16 cellular contexts compared by ENCODE assay signal in genomic region chr6:30767944-30768301, GRCh38. TPM values are rescaled to one million over a fixed set of nuclear protein-coding genes. Genes with fewer than 3 reads are reported as not detected.
DNase-seq lines count a peak whose midpoint lies in the region; ATAC-seq and TF ChIP-seq lines count a peak whose summit lies in the region.
"Had no signal": no experiment of that assay in that cellular context is flagged by ENCODE, and none has a peak within 500 bp of the region (broad histone marks: within the 10 kb centered on the region; RNA-seq: fewer than 3 reads in every experiment).

No MANE protein-coding gene starts in this region.

- no peak for DNase-seq in CD14-positive monocyte (ENCODE audit: low spot score)
- DNase-seq in activated CD8-positive, alpha-beta T cell treated with anti-CD3 and anti-CD28 coated beads for 36 hours = no peak
- DNase-seq in mesendoderm = no peak
- DNase-seq in erythroblast (lab: John Stamatoyannopoulos, UW) = no peak
- DNase-seq: BE2C; central memory CD4-positive, alpha-beta T cell; DMS153; effector CD4-positive, alpha-beta T cell; glutamatergic neuron; Kasumi-1; NCI-H1417 had no signal

- peak overlapping the region; percentile 99 for H2BK5ac ChIP-seq in mesendoderm (ENCODE audit: low read length)

- peaks cover 0 to 3% (median 0%) of the 10 kb centered on the region in 7 donors for H3K9me3 Mint-ChIP-seq in CD14-positive monocyte
- H3K9me3 Mint-ChIP-seq in activated CD8-positive, alpha-beta T cell treated with anti-CD3 and anti-CD28 coated beads for 36 hours = peaks cover 6% of the 10 kb centered on the region

- peaks cover 13 to 21% (median 13%) of the 10 kb centered on the region in 3 donors for H3K27me3 Mint-ChIP-seq in CD14-positive monocyte (ENCODE audit: low read depth in 3 of 3)
- H3K27me3 Mint-ChIP-seq in activated CD8-positive, alpha-beta T cell treated with anti-CD3 and anti-CD28 coated beads for 36 hours = no peaks in the 10 kb centered on the region

- peak overlapping the region; percentile 89 for H3K56ac ChIP-seq in mesendoderm (ENCODE audit: low read length)

- no peak for TF ChIP-seq POLR2A in erythroblast (IDR thresholded peaks at IDR 0.05; ENCODE audit: low read length)

- no peak for TF ChIP-seq CTCF in CD14-positive monocyte (IDR thresholded peaks at IDR 0.05)
- TF ChIP-seq CTCF in activated CD8-positive, alpha-beta T cell treated with anti-CD3 and anti-CD28 coated beads for 36 hours (IDR thresholded peaks at IDR 0.05) = no peak

- ATAC-seq in activated CD8-positive, alpha-beta T cell treated with anti-CD3 and anti-CD28 coated beads for 36 hours = no peak
- ATAC-seq in GM21423 (IDR thresholded peaks at IDR 0.05; ENCODE audit: unreplicated experiment) (no peak), GM21447 (IDR thresholded peaks at IDR 0.05; ENCODE audit: unreplicated experiment) (no peak)

- H4K8ac ChIP-seq in mesendoderm (ENCODE audit: low read depth, low read length) = no peak overlapping the region

- H3K27me3 ChIP-seq in ACC112 (ENCODE audit: insufficient read depth, low read length) = no peaks in the 10 kb centered on the region
- H3K27me3 ChIP-seq in mesendoderm (ENCODE audit: insufficient read depth, low read length, poor library complexity) = no peaks in the 10 kb centered on the region
- H3K27me3 ChIP-seq: BE2C, thyroid gland had no signal

- intact Hi-C loops in CD14-positive monocyte (cut with micrococcal nuclease) = loop anchor here in 1 of 2 donors (10.0 kb wide), 1 partner anchor 107 kb away; no protein-coding TSS in a partner anchor
- intact Hi-C loops in activated CD8-positive, alpha-beta T cell treated with anti-CD3 and anti-CD28 coated beads for 36 hours (cut with micrococcal nuclease) = loop anchor here (1.0 to 2.0 kb wide), 2 partner anchors 20 to 23 kb away; partner anchors contain the start of gene IER3

- no peak overlapping the region for H4K5ac ChIP-seq in mesendoderm (ENCODE audit: low read length)

- H3K4me3 ChIP-seq in ACC112 (ENCODE audit: low read depth, low read length) (no peak overlapping the region), mesendoderm (ENCODE audit: low read length) (no peak overlapping the region)
- H3K4me3 ChIP-seq: skin epidermis, thyroid gland had no signal

- WGBS in mesendoderm (ENCODE audit: extremely low coverage, insufficient coverage, low lambda C conversion rate) = no CpG with 5 or more reads among the region's 1 CpG

- H3K27ac Mint-ChIP-seq in CD14-positive monocyte = peak overlapping the region in 1 of 7 donors; percentile 61
- H3K27ac Mint-ChIP-seq in activated CD8-positive, alpha-beta T cell treated with anti-CD3 and anti-CD28 coated beads for 36 hours = peak overlapping the region; percentile 99

- H2BK15ac ChIP-seq in mesendoderm (replicated peaks; ENCODE audit: low read depth) = no peak overlapping the region

- peaks cover 33% of the 10 kb centered on the region for H3K4me1 ChIP-seq in ACC112 (ENCODE audit: control insufficient read depth, insufficient read depth, low read length, unreplicated experiment)
- H3K4me1 ChIP-seq in mesendoderm (ENCODE audit: control insufficient read depth, low read depth, low read length) = peaks cover 24% of the 10 kb centered on the region

- CTCF ChIA-PET in activated CD8-positive, alpha-beta T cell treated with anti-CD3 and anti-CD28 coated beads for 36 hours (lab: Charles Lee) = interaction anchor here (1.2 to 2.0 kb wide), 3 partner anchors 21 to 53 kb away, joined by 3 to 7 read pairs (median 6); no protein-coding TSS in a partner anchor

- no peak overlapping the region for H2BK120ac ChIP-seq in mesendoderm (ENCODE audit: low read depth, low read length)

- H3K23ac ChIP-seq in mesendoderm (ENCODE audit: low read length) = no peak overlapping the region

- H3K18ac ChIP-seq in mesendoderm (ENCODE audit: low read length) = peak overlapping the region; percentile 19

- peak overlapping the region; percentile 2 for H2AK5ac ChIP-seq in mesendoderm (ENCODE audit: low read length)

- no peak overlapping the region for H2AFZ ChIP-seq in ACC112 (ENCODE audit: low read length, unreplicated experiment)

- peaks cover 2 to 6% of the 10 kb centered on the region in 2 donors for H3K36me3 Mint-ChIP-seq in CD14-positive monocyte
- peaks cover 22% of the 10 kb centered on the region for H3K36me3 Mint-ChIP-seq in activated CD8-positive, alpha-beta T cell treated with anti-CD3 and anti-CD28 coated beads for 36 hours (ENCODE audit: low read depth)

- H3K79me2 ChIP-seq in ACC112 (ENCODE audit: control insufficient read depth, insufficient read depth, low read length, unreplicated experiment) = no peaks in the 10 kb centered on the region
- no peaks in the 10 kb centered on the region for H3K79me2 ChIP-seq in mesendoderm (ENCODE audit: control insufficient read depth, insufficient read depth, low read length)

- no peak overlapping the region for H3K9ac ChIP-seq in mesendoderm (ENCODE audit: low read length)

- no peak overlapping the region for H3K4me2 ChIP-seq in mesendoderm (ENCODE audit: low read length)

- H3K4me1 Mint-ChIP-seq in CD14-positive monocyte = peaks cover 59% of the 10 kb centered on the region
- peaks cover 85% of the 10 kb centered on the region for H3K4me1 Mint-ChIP-seq in activated CD8-positive, alpha-beta T cell treated with anti-CD3 and anti-CD28 coated beads for 36 hours (ENCODE audit: low read depth)

- H3K4ac ChIP-seq in mesendoderm (ENCODE audit: low read depth, low read length) = peak overlapping the region; percentile 73

- H3K79me1 ChIP-seq in mesendoderm (ENCODE audit: low read length) = no peaks in the 10 kb centered on the region

- H3K27ac ChIP-seq in ACC112 (ENCODE audit: low read depth, low read length) (peak overlapping the region; percentile 92), mesendoderm (ENCODE audit: low read depth, low read length) (no peak overlapping the region)

- H3K36me3 ChIP-seq in ACC112 (ENCODE audit: insufficient read depth, low read length) = no peaks in the 10 kb centered on the region
- no peaks in the 10 kb centered on the region for H3K36me3 ChIP-seq in mesendoderm (ENCODE audit: control insufficient read depth, insufficient read depth, low read length)
- H3K36me3 ChIP-seq: BE2C, thyroid gland had no signal

- peak overlapping the region; percentile 28 to 48 for H3K4me3 Mint-ChIP-seq in CD14-positive monocyte
- peak overlapping the region; percentile 75 for H3K4me3 Mint-ChIP-seq in activated CD8-positive, alpha-beta T cell treated with anti-CD3 and anti-CD28 coated beads for 36 hours

- POLR2A ChIA-PET in activated CD8-positive, alpha-beta T cell treated with anti-CD3 and anti-CD28 coated beads for 36 hours (lab: Charles Lee) = interaction anchor here (0.7 to 11.6 kb wide), 7 partner anchors 9 to 60 kb away, joined by 3 to 198 read pairs (median 56); partner anchors contain the start of genes FLOT1 and IER3

RNA-seq across cellular contexts. Expression of gene IER3, which starts 23.6 kb away (rescaled TPM):
- 10 to 100 TPM; 30.6 to 53.2 TPM for polyA plus RNA-seq in CD14-positive monocyte
- 100 to 1,000 TPM; 375 to 386 TPM for total RNA-seq in activated CD8-positive, alpha-beta T cell treated with anti-CD3 and anti-CD28 coated beads for 36 hours
- polyA plus RNA-seq in mesendoderm (2013, experiment 1 of 2) = 285 TPM
- 254 TPM for polyA plus RNA-seq in mesendoderm (2013, experiment 2 of 2)

RNA-seq across cellular contexts. Expression of gene FLOT1, which starts 25.4 kb away (rescaled TPM):
- 100 to 1,000 TPM; 124 to 153 TPM for polyA plus RNA-seq in CD14-positive monocyte
- total RNA-seq in activated CD8-positive, alpha-beta T cell treated with anti-CD3 and anti-CD28 coated beads for 36 hours = 100 to 1,000 TPM; 135 TPM
- polyA plus RNA-seq in mesendoderm (2013, experiment 1 of 2) = 70.7 TPM
- 68.2 TPM for polyA plus RNA-seq in mesendoderm (2013, experiment 2 of 2)

RNA-seq across cellular contexts. Expression of gene TUBB, which starts 47.8 kb away (rescaled TPM):
- 10 to 100 TPM; 48.4 to 57.0 TPM for polyA plus RNA-seq in CD14-positive monocyte
- total RNA-seq in activated CD8-positive, alpha-beta T cell treated with anti-CD3 and anti-CD28 coated beads for 36 hours = 1,000 to 10,000 TPM; 1,556 to 1,579 TPM
- 1,956 TPM for polyA plus RNA-seq in mesendoderm (2013, experiment 1 of 2)
- 1,954 TPM for polyA plus RNA-seq in mesendoderm (2013, experiment 2 of 2)

RNA-seq across cellular contexts. Expression of gene MDC1, which starts 50.8 kb away (rescaled TPM):
- polyA plus RNA-seq in CD14-positive monocyte = under 1 TPM; 0.27 to 0.34 TPM
- total RNA-seq in activated CD8-positive, alpha-beta T cell treated with anti-CD3 and anti-CD28 coated beads for 36 hours = 10 to 100 TPM; 80.4 to 90.7 TPM
- 30.4 TPM for polyA plus RNA-seq in mesendoderm (2013, experiment 1 of 2)
- 29.4 TPM for polyA plus RNA-seq in mesendoderm (2013, experiment 2 of 2)
